1 cellular context compared by ENCODE assay signal in the genomic region with DNA sequence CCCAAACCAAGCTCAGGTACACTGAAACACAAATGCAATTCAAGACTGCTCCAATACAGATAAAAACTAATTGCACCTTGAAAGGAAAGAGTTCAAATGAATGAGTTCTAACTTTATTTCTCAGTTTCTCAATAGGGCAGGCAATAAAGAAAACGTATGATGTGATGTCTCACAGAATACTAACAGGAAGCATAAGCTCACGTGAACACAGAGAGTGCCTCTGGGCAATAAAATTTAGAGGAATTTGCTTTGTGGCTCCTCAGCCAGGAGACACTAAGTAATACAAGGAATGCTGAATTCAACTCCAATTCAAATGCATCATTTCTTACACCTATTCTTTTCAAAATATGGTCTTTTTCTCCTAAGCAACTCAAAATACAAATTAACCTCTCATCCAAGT.
TF ChIP-seq lines count a peak whose summit lies in the region.

No MANE protein-coding gene starts in this region.

TF ChIP-seq in WTC11, 78 proteins besides CTCF, POLR2A, EP300 and RAD21 (continued from another document):
- TF ChIP-seq, protein P1, sequence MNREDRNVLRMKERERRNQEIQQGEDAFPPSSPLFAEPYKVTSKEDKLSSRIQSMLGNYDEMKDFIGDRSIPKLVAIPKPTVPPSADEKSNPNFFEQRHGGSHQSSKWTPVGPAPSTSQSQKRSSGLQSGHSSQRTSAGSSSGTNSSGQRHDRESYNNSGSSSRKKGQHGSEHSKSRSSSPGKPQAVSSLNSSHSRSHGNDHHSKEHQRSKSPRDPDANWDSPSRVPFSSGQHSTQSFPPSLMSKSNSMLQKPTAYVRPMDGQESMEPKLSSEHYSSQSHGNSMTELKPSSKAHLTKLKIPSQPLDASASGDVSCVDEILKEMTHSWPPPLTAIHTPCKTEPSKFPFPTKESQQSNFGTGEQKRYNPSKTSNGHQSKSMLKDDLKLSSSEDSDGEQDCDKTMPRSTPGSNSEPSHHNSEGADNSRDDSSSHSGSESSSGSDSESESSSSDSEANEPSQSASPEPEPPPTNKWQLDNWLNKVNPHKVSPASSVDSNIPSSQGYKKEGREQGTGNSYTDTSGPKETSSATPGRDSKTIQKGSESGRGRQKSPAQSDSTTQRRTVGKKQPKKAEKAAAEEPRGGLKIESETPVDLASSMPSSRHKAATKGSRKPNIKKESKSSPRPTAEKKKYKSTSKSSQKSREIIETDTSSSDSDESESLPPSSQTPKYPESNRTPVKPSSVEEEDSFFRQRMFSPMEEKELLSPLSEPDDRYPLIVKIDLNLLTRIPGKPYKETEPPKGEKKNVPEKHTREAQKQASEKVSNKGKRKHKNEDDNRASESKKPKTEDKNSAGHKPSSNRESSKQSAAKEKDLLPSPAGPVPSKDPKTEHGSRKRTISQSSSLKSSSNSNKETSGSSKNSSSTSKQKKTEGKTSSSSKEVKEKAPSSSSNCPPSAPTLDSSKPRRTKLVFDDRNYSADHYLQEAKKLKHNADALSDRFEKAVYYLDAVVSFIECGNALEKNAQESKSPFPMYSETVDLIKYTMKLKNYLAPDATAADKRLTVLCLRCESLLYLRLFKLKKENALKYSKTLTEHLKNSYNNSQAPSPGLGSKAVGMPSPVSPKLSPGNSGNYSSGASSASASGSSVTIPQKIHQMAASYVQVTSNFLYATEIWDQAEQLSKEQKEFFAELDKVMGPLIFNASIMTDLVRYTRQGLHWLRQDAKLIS (CRISPR knock-in tag; IDR thresholded peaks at IDR 0.05; ENCODE audit: borderline replicate concordance): no peak
- TF ChIP-seq, protein P2, sequence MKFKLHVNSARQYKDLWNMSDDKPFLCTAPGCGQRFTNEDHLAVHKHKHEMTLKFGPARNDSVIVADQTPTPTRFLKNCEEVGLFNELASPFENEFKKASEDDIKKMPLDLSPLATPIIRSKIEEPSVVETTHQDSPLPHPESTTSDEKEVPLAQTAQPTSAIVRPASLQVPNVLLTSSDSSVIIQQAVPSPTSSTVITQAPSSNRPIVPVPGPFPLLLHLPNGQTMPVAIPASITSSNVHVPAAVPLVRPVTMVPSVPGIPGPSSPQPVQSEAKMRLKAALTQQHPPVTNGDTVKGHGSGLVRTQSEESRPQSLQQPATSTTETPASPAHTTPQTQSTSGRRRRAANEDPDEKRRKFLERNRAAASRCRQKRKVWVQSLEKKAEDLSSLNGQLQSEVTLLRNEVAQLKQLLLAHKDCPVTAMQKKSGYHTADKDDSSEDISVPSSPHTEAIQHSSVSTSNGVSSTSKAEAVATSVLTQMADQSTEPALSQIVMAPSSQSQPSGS (CRISPR knock-in tag; IDR thresholded peaks at IDR 0.05; ENCODE audit: borderline replicate concordance, low read depth): no peak
- TF ChIP-seq TCF7 (CRISPR knock-in tag; IDR thresholded peaks at IDR 0.05; ENCODE audit: low read depth): no peak
- TF ChIP-seq, protein P3, sequence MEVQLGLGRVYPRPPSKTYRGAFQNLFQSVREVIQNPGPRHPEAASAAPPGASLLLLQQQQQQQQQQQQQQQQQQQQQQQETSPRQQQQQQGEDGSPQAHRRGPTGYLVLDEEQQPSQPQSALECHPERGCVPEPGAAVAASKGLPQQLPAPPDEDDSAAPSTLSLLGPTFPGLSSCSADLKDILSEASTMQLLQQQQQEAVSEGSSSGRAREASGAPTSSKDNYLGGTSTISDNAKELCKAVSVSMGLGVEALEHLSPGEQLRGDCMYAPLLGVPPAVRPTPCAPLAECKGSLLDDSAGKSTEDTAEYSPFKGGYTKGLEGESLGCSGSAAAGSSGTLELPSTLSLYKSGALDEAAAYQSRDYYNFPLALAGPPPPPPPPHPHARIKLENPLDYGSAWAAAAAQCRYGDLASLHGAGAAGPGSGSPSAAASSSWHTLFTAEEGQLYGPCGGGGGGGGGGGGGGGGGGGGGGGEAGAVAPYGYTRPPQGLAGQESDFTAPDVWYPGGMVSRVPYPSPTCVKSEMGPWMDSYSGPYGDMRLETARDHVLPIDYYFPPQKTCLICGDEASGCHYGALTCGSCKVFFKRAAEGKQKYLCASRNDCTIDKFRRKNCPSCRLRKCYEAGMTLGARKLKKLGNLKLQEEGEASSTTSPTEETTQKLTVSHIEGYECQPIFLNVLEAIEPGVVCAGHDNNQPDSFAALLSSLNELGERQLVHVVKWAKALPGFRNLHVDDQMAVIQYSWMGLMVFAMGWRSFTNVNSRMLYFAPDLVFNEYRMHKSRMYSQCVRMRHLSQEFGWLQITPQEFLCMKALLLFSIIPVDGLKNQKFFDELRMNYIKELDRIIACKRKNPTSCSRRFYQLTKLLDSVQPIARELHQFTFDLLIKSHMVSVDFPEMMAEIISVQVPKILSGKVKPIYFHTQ (CRISPR knock-in tag; IDR thresholded peaks at IDR 0.05): no peak
